In the genomic region with DNA sequence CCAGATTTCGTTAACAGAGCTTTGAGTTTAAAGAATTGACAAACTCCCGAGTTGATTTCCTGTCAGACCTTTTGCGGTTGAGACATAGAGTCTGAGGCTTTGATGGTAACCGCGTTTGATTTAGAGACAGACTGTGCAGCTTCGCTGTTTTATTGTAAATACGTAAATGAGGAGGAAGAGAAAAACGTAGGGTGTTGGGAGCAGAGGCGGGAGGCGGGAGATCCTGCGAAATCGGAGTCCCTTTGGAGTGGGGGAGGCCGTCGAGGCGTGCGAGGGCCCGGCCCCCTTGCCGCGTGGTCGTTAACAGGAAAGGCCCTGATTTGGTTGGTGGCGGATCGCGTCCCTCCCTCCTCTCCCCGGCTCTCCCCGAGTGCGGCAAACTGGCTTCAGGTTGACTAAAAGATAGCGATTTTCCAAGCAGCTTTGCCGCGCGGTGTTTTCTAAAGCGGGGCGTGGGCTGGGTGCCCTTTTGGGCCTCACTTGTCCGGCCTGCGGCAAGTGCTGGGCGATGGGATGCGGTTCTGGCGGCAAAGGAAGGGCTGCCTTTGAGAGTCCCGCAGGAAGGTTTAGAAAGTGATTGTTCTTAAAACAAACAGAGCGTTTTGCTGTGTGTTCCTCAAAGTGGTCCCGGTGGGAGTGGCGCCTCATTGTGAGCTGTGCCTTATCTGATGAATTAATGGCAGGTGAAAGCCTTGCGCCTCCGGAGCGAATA, we compare ENCODE assay signal across 9 cellular contexts. TPM values are rescaled to one million over a fixed set of nuclear protein-coding genes. Genes with fewer than 3 reads are reported as not detected.
DNase-seq lines count a peak whose midpoint lies in the region; ATAC-seq, FAIRE-seq and TF ChIP-seq lines count a peak whose summit lies in the region.
"Had no signal": no experiment of that assay in that cellular context is flagged by ENCODE, and none has a peak within 500 bp of the region (broad histone marks: within the 10 kb centered on the region; RNA-seq: fewer than 3 reads in every experiment).

No MANE protein-coding gene starts in this region.

- peaks cover 13% of the 10 kb centered on the region for H4K20me1 ChIP-seq in astrocyte (ENCODE audit: insufficient read depth, low read length)

- ATAC-seq in gastrocnemius medialis (peak; percentile 12 to 24), GM18517 (IDR thresholded peaks at IDR 0.05; ENCODE audit: unreplicated experiment) (no peak)

- TF ChIP-seq CTCF in 22Rv1 (IDR thresholded peaks at IDR 0.05) = no peak
- TF ChIP-seq CTCF in astrocyte (IDR thresholded peaks at IDR 0.05; ENCODE audit: insufficient read depth, low read depth, low read length) = no peak
- no peak for TF ChIP-seq CTCF in gastrocnemius medialis (IDR thresholded peaks at IDR 0.05 in 4 of 5, conservative IDR thresholded peaks at IDR 0.05 in 1 of 5)

- H3K4me3 ChIP-seq in astrocyte (ENCODE audit: insufficient read depth, low read depth, low read length) = peak overlapping the region; percentile 81
- peak overlapping the region; percentile 74 for H3K4me3 ChIP-seq in iPS-18a (ENCODE audit: low read length)
- peak overlapping the region; percentile 65 to 77 (median 76) for H3K4me3 ChIP-seq in gastrocnemius medialis

- DNase-seq in HEK293T (ENCODE audit: extremely low spot score) (peak; percentile 16), SK-MEL-5 (ENCODE audit: low read depth, low spot score) (peak; percentile 16), astrocyte (ENCODE audit: low read depth) (peak; percentile 41), gastrocnemius medialis (peak; percentile 10 to 44), germinal center (ENCODE audit: low spot score) (no peak)

- H3K27me3 ChIP-seq in astrocyte (ENCODE audit: insufficient read depth, low read length) (no peaks in the 10 kb centered on the region), iPS-18a (ENCODE audit: control insufficient read depth, insufficient read depth, low read length) (peaks cover 34% of the 10 kb centered on the region), gastrocnemius medialis (no peaks in the 10 kb centered on the region)

- H3K4me2 ChIP-seq in astrocyte (ENCODE audit: low read length) = peak overlapping the region; percentile 98

- in situ Hi-C loops in SK-MEL-5 (cut with HindIII; ENCODE audit: low pct_unique_long_range_greater_than_20kb, low sequenced_read_pairs) = no loop called here
- in situ Hi-C loops in gastrocnemius medialis (cut with MboI; ENCODE audit: low sequenced_read_pairs in 4 of 4) = no loop called here

- H3K9me3 ChIP-seq in astrocyte (ENCODE audit: insufficient read depth, low read depth, low read length) (no peaks in the 10 kb centered on the region), iPS-18a (ENCODE audit: control insufficient read depth, low read depth, low read length) (no peaks in the 10 kb centered on the region), gastrocnemius medialis (no peaks in the 10 kb centered on the region)

- peaks cover 2% of the 10 kb centered on the region for H3K4me1 Mint-ChIP-seq in astrocyte (ENCODE audit: low read depth, unreplicated experiment)

- CTCF ChIA-PET in HEK293T (lab: Yijun Ruan, JAX) = no interaction called here

- peak; percentile 99 for FAIRE-seq in astrocyte (lab: Jason Lieb, UNC)
- FAIRE-seq: G401.6 had no signal

- peak overlapping the region; percentile 95 for H3K9ac ChIP-seq in astrocyte (ENCODE audit: low read length)
- H3K9ac ChIP-seq in iPS-18a (ENCODE audit: low read length) = peak overlapping the region; percentile 44

- no peaks in the 10 kb centered on the region for H3K9me3 Mint-ChIP-seq in astrocyte (ENCODE audit: unreplicated experiment)

- peak overlapping the region; percentile 78 for H3K27ac ChIP-seq in 22Rv1
- peak overlapping the region; percentile 89 for H3K27ac ChIP-seq in astrocyte (ENCODE audit: low read depth, low read length)
- H3K27ac ChIP-seq in iPS-18a (ENCODE audit: low read length) = no peak overlapping the region
- H3K27ac ChIP-seq in gastrocnemius medialis = peak overlapping the region; percentile 88 to 98 (median 96)

- peaks cover 38% of the 10 kb centered on the region for H3K79me2 ChIP-seq in astrocyte (ENCODE audit: insufficient read depth, low read length)

- POLR2A ChIA-PET in HEK293T (lab: Yijun Ruan, JAX) = interaction anchor here (1.0 kb wide), 1 partner anchor 14 kb away, joined by 3 read pairs; no protein-coding TSS in a partner anchor

- H3K27me3 Mint-ChIP-seq in astrocyte (ENCODE audit: low read depth, unreplicated experiment) = no peaks in the 10 kb centered on the region

- peak overlapping the region; percentile 92 for H3K4me3 Mint-ChIP-seq in astrocyte (ENCODE audit: unreplicated experiment)

- intact Hi-C loops in gastrocnemius medialis (cut with DNase I; ENCODE audit: low total_unique reads) = loop anchor here (5.0 to 10.0 kb wide), 2 partner anchors 1149 to 1607 kb away; a partner anchor contains a TSS

- peak overlapping the region; percentile 84 for H3K27ac Mint-ChIP-seq in astrocyte (ENCODE audit: unreplicated experiment)

- H3K36me3 ChIP-seq in astrocyte (ENCODE audit: insufficient read depth, low read length) (no peaks in the 10 kb centered on the region), iPS-18a (ENCODE audit: control insufficient read depth, low read depth, low read length) (no peaks in the 10 kb centered on the region), gastrocnemius medialis (no peaks in the 10 kb centered on the region)

- H3K36me3 Mint-ChIP-seq in astrocyte (ENCODE audit: low read depth, unreplicated experiment) = no peaks in the 10 kb centered on the region

- H2AFZ ChIP-seq in astrocyte (ENCODE audit: low read depth, low read length) = peak overlapping the region; percentile 85

- H3K4me1 ChIP-seq in astrocyte (ENCODE audit: insufficient read depth, low read length) (no peaks in the 10 kb centered on the region), iPS-18a (ENCODE audit: control insufficient read depth, low read depth, low read length) (peaks cover 8% of the 10 kb centered on the region), gastrocnemius medialis (peaks cover 14 to 33% of the 10 kb centered on the region in 2 donors)

- TF ChIP-seq POLR2A in gastrocnemius medialis (IDR thresholded peaks at IDR 0.05) = no peak

TF ChIP-seq in HEK293T, 16 proteins besides CTCF, POLR2A, EP300 and RAD21:
- TF ChIP-seq L3MBTL2 (conservative IDR thresholded peaks at IDR 0.05) (peak; percentile 93), ELF4 (IDR thresholded peaks at IDR 0.05) (no peak), FOXM1 (IDR thresholded peaks at IDR 0.05; ENCODE audit: borderline replicate concordance) (no peak), SP1 (IDR thresholded peaks at IDR 0.05) (no peak)

RNA-seq across cellular contexts. Expression of a gene that starts 0.9 kb away (rescaled TPM):
- total RNA-seq in SK-MEL-5 (2014; rRNA removed; shearing (Covaris generic)) = 5.6 and 6.0 TPM in 2 replicates
- polyA plus RNA-seq in SK-MEL-5 (2015; cell fraction: cytosol; rRNA removed) = 5.1 and 9.0 TPM in 2 replicates
- polyA plus RNA-seq in SK-MEL-5 (2015; cell fraction: nucleus; rRNA removed) = 47.2 and 48.5 TPM in 2 replicates
- total RNA-seq in astrocyte = 4.2 and 5.1 TPM in 2 replicates
- total RNA-seq in gastrocnemius medialis = 10 to 100 TPM in 1 of 4 donors, 1 to 10 TPM in 3; 5.6 to 29.0 (median 5.8) TPM
